18 cellular contexts compared by ENCODE assay signal in the genomic region with DNA sequence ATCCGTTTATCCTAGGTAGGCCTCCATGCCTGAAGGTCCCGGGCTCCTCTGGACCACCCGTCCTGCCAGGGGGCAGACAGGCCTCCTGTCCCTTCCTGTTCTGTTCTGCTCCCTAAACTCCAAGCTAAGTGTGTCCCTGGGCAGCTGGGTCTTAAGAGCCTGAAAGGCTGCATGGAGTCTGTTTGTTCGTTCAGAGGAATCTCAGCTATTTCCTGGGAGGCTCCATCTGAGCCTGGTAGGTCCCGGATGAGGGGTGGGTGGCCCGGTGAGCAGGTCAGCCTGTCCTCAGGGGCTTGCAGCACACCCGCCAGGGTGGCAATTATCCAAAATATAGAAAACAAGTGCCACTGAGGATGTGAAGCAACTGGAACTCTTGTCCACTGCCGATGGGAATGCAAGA. TPM values are rescaled to one million over a fixed set of nuclear protein-coding genes. Genes with fewer than 3 reads are reported as not detected.
DNase-seq lines count a peak whose midpoint lies in the region; ATAC-seq and TF ChIP-seq lines count a peak whose summit lies in the region.
"Had no signal": no experiment of that assay in that cellular context is flagged by ENCODE, and none has a peak within 500 bp of the region (broad histone marks: within the 10 kb centered on the region; RNA-seq: fewer than 3 reads in every experiment).

No MANE protein-coding gene starts in this region.

- H3K36me3 ChIP-seq in SK-N-MC (ENCODE audit: insufficient read depth, low read length): no peaks in the 10 kb centered on the region
- no peaks in the 10 kb centered on the region for H3K36me3 ChIP-seq in breast epithelium
- H3K36me3 ChIP-seq: Peyer's patch, right atrium auricular region had no signal

- ATAC-seq in sciatic nerve (peak; percentile 8), HG03565 (IDR thresholded peaks at IDR 0.05; ENCODE audit: unreplicated experiment) (no peak)

- no peak overlapping the region for H3K4me3 ChIP-seq in SK-N-MC
- H3K4me3 ChIP-seq in breast epithelium: no peak overlapping the region
- H3K4me3 ChIP-seq: Peyer's patch, right atrium auricular region had no signal

- H3K9me3 ChIP-seq in SK-N-MC (ENCODE audit: low read depth, low read length): no peaks in the 10 kb centered on the region
- no peaks in the 10 kb centered on the region for H3K9me3 ChIP-seq in breast epithelium
- H3K9me3 ChIP-seq: Peyer's patch, right atrium auricular region had no signal

- H3K4me3 Mint-ChIP-seq in T-helper 2 cell treated with Interferon-gamma antibody and Interleukin-4, amounts not matched to agents 5 μg/mL and 100 μg/mL, for 36 hours: no peak overlapping the region

- DNase-seq in GM03348 (ENCODE audit: low spot score): peak; percentile 48
- no peak for DNase-seq in SK-N-MC (ENCODE audit: low read depth, low spot score)
- DNase-seq in hepatic stellate cell (ENCODE audit: low spot score): peak; percentile 75
- DNase-seq in sciatic nerve (ENCODE audit: low spot score): no peak
- no peak for DNase-seq in DMS114 treated with DMSO at 0.1 percent for 48 hours (lab: John Stamatoyannopoulos, UW; ENCODE audit: unreplicated experiment)
- DNase-seq in T-helper 2 cell treated with Interferon-gamma antibody and Interleukin-4, amounts not matched to agents 5 μg/mL and 100 μg/mL, for 36 hours (ENCODE audit: low spot score): no peak
- DNase-seq in breast epithelium (ENCODE audit: low spot score in 2 of 2): no peak
- DNase-seq: activated CD4-positive, alpha-beta T cell treated with anti-CD3 and anti-CD28 coated beads for 48 hours; activated gamma-delta T cell treated with Interleukin-2 at 50 U/mL for 16 hours; amniotic stem cell; hippocampal formation; NCI-H1436 treated with DMSO at 0.1 percent for 48 hours; NCI-H774; nucleus accumbens; stimulated activated naive CD4-positive, alpha-beta T cell treated with Interleukin-2 at 50 U/mL for 16 hours had no signal

- no peaks in the 10 kb centered on the region for H3K27me3 ChIP-seq in breast epithelium
- H3K27me3 ChIP-seq: Peyer's patch, right atrium auricular region had no signal

- no peak overlapping the region for H3K27ac Mint-ChIP-seq in T-helper 2 cell treated with Interferon-gamma antibody and Interleukin-4, amounts not matched to agents 5 μg/mL and 100 μg/mL, for 36 hours

- H3K27ac ChIP-seq in SK-N-MC (peak overlapping the region; percentile 13; the same call in 1 of the 2 replicates), breast epithelium (no peak overlapping the region)
- H3K27ac ChIP-seq: Peyer's patch, right atrium auricular region had no signal

- H3K4me1 ChIP-seq in breast epithelium: no peaks in the 10 kb centered on the region
- H3K4me1 ChIP-seq: Peyer's patch, right atrium auricular region had no signal

- H3K27me3 Mint-ChIP-seq in T-helper 2 cell treated with Interferon-gamma antibody and Interleukin-4, amounts not matched to agents 5 μg/mL and 100 μg/mL, for 36 hours (ENCODE audit: low read depth): peaks cover 19% of the 10 kb centered on the region

- no peaks in the 10 kb centered on the region for H3K36me3 Mint-ChIP-seq in T-helper 2 cell treated with Interferon-gamma antibody and Interleukin-4, amounts not matched to agents 5 μg/mL and 100 μg/mL, for 36 hours (ENCODE audit: low read depth)

- H3K9me3 Mint-ChIP-seq in T-helper 2 cell treated with Interferon-gamma antibody and Interleukin-4, amounts not matched to agents 5 μg/mL and 100 μg/mL, for 36 hours: no peaks in the 10 kb centered on the region

- no peak overlapping the region for H3K9ac ChIP-seq in SK-N-MC (ENCODE audit: insufficient read length)

- intact Hi-C loops in sciatic nerve (cut with DNase I) (no loop called here), breast epithelium (cut with DNase I; ENCODE audit: low total_unique reads) (no loop called here)

- TF ChIP-seq POLR2A in breast epithelium (IDR thresholded peaks at IDR 0.05): no peak

- H3K4me1 Mint-ChIP-seq in T-helper 2 cell treated with Interferon-gamma antibody and Interleukin-4, amounts not matched to agents 5 μg/mL and 100 μg/mL, for 36 hours (ENCODE audit: low read depth): peaks cover 3% of the 10 kb centered on the region

- no peak for TF ChIP-seq CTCF in breast epithelium (IDR thresholded peaks at IDR 0.05)

RNA-seq across cellular contexts. Expression of gene ACTG1, which starts 12.6 kb away (rescaled TPM):
- total RNA-seq in sciatic nerve (2,552 TPM), breast epithelium (1,000 to 10,000 TPM; 2,222 to 2,764 (median 2,750) TPM)

RNA-seq across cellular contexts. Expression of gene FSCN2, which starts 28.2 kb away (rescaled TPM):
- 1.6 TPM for total RNA-seq in sciatic nerve
- total RNA-seq in breast epithelium: 1 to 10 TPM in 2 of 3 donors, under 1 TPM in 1; 0.48 to 3.2 (median 1.6) TPM

RNA-seq across cellular contexts. Expression of gene FAAP100, which starts 52.1 kb away (rescaled TPM):
- total RNA-seq in sciatic nerve: 20.0 TPM
- total RNA-seq in breast epithelium: 10 to 100 TPM; 13.0 to 23.1 (median 20.6) TPM

Comparison
In these comparisons a context has a peak if more than half of its experiments do, and no peak if none do; other contexts are left out.
1. DNase-seq: peak in GM03348 (single experiment) and hepatic stellate cell (single experiment); none in SK-N-MC (single experiment), sciatic nerve (single experiment), DMS114 treated with DMSO at 0.1 percent for 48 hours (single experiment), T-helper 2 cell treated with Interferon-gamma antibody and Interleukin-4, amounts not matched to agents 5 μg/mL and 100 μg/mL, for 36 hours (single experiment) and breast epithelium (0 of 2).